Comparison of ENCODE assay signal across 9 cellular contexts in genomic region chr7:17646181-17646956, GRCh38.
DNase-seq lines count a peak whose midpoint lies in the region; ATAC-seq and TF ChIP-seq lines count a peak whose summit lies in the region.
"Had no signal": no experiment of that assay in that cellular context is flagged by ENCODE, and none has a peak within 500 bp of the region (broad histone marks: within the 10 kb centered on the region; RNA-seq: fewer than 3 reads in every experiment).

No MANE protein-coding gene starts in this region.

- no peak overlapping the region for H3K27ac Mint-ChIP-seq in type B pancreatic cell
- no peak overlapping the region for H3K27ac Mint-ChIP-seq in activated CD4-positive, alpha-beta T cell treated with anti-CD3 and anti-CD28 coated beads, Interleukin-2, amount 10 ng/mL, durations not matched to agents 7 days and 5 days
- no peak overlapping the region for H3K27ac Mint-ChIP-seq in CD8-positive, alpha-beta T cell

- H3K4me1 ChIP-seq in CD8-positive, alpha-beta T cell (ENCODE audit: insufficient read depth, low read length): no peaks in the 10 kb centered on the region

- no peaks in the 10 kb centered on the region for H3K27me3 Mint-ChIP-seq in type B pancreatic cell
- peaks cover 11% of the 10 kb centered on the region for H3K27me3 Mint-ChIP-seq in activated CD4-positive, alpha-beta T cell treated with anti-CD3 and anti-CD28 coated beads, Interleukin-2, amount 10 ng/mL, durations not matched to agents 7 days and 5 days
- peaks cover 19% of the 10 kb centered on the region for H3K27me3 Mint-ChIP-seq in CD8-positive, alpha-beta T cell (ENCODE audit: low read depth)

- POLR2A ChIA-PET in activated CD4-positive, alpha-beta T cell treated with anti-CD3 and anti-CD28 coated beads, Interleukin-2, amount 10 ng/mL, durations not matched to agents 7 days and 5 days (lab: Charles Lee): no interaction called here
- POLR2A ChIA-PET in CD8-positive, alpha-beta T cell (lab: Charles Lee): no interaction called here

- peaks cover 7% of the 10 kb centered on the region for H3K9me3 Mint-ChIP-seq in type B pancreatic cell
- H3K9me3 Mint-ChIP-seq in activated CD4-positive, alpha-beta T cell treated with anti-CD3 and anti-CD28 coated beads, Interleukin-2, amount 10 ng/mL, durations not matched to agents 7 days and 5 days: peaks cover 3% of the 10 kb centered on the region
- H3K9me3 Mint-ChIP-seq in CD8-positive, alpha-beta T cell: no peaks in the 10 kb centered on the region

- intact Hi-C loops in Right ventricle myocardium superior (cut with DNase I): loop anchor here (10.0 kb wide), 1 partner anchor 662 kb away; no protein-coding TSS in a partner anchor
- intact Hi-C loops in Right ventricle myocardium inferior (cut with DNase I): loop anchor here (5.0 to 10.0 kb wide), 2 partner anchors 112 to 664 kb away; no protein-coding TSS in a partner anchor
- intact Hi-C loops in CD8-positive, alpha-beta T cell (cut with DNase I, micrococcal nuclease): loop anchor here (5.0 kb wide), 1 partner anchor 664 kb away; no protein-coding TSS in a partner anchor

- H3K27ac ChIP-seq in CD8-positive, alpha-beta T cell (ENCODE audit: low read depth, low read length): no peak overlapping the region

- DNase-seq in Right ventricle myocardium superior (no peak), Right ventricle myocardium inferior (ENCODE audit: missing footprints) (no peak), foreskin melanocyte (peak; percentile 8), type B pancreatic cell (ENCODE audit: extremely low spot score, unreplicated experiment) (no peak), NCI-H2196 (lab: John Stamatoyannopoulos, UW; ENCODE audit: unreplicated experiment) (no peak)
- no peak for DNase-seq in activated CD4-positive, alpha-beta T cell treated with anti-CD3 and anti-CD28 coated beads, Interleukin-2, amount 10 ng/mL, durations not matched to agents 7 days and 5 days
- DNase-seq in CD8-positive, alpha-beta T cell: no peak
- DNase-seq: NCI-H187 treated with DMSO at 0.1 percent for 48 hours had no signal

- H3K4me3 ChIP-seq in CD8-positive, alpha-beta T cell (ENCODE audit: low read depth, low read length): no peak overlapping the region

- H3K36me3 Mint-ChIP-seq in type B pancreatic cell: no peaks in the 10 kb centered on the region
- H3K36me3 Mint-ChIP-seq in activated CD4-positive, alpha-beta T cell treated with anti-CD3 and anti-CD28 coated beads, Interleukin-2, amount 10 ng/mL, durations not matched to agents 7 days and 5 days (ENCODE audit: low read depth): no peaks in the 10 kb centered on the region
- no peaks in the 10 kb centered on the region for H3K36me3 Mint-ChIP-seq in CD8-positive, alpha-beta T cell

- ATAC-seq in Right ventricle myocardium superior (ENCODE audit: poor library complexity) (peak; percentile 38), Right ventricle myocardium inferior (no peak), SK-N-SH treated with all-trans-retinoic acid at 6 μM for 48 hours (peak; percentile 53; the same call in 2 of the 3 replicates)
- ATAC-seq in CD8-positive, alpha-beta T cell: no peak

- peaks cover 8% of the 10 kb centered on the region for H3K4me1 Mint-ChIP-seq in type B pancreatic cell (ENCODE audit: unreplicated experiment)
- H3K4me1 Mint-ChIP-seq in activated CD4-positive, alpha-beta T cell treated with anti-CD3 and anti-CD28 coated beads, Interleukin-2, amount 10 ng/mL, durations not matched to agents 7 days and 5 days: no peaks in the 10 kb centered on the region
- no peaks in the 10 kb centered on the region for H3K4me1 Mint-ChIP-seq in CD8-positive, alpha-beta T cell (ENCODE audit: low read depth)

- no peaks in the 10 kb centered on the region for H3K27me3 ChIP-seq in CD8-positive, alpha-beta T cell (ENCODE audit: insufficient read depth, low read length)

- CTCF ChIA-PET in activated CD4-positive, alpha-beta T cell treated with anti-CD3 and anti-CD28 coated beads, Interleukin-2, amount 10 ng/mL, durations not matched to agents 7 days and 5 days (lab: Charles Lee): interaction anchor here (0.8 to 1.1 kb wide), 2 partner anchors 13 to 26 kb away, joined by 3 read pairs; no protein-coding TSS in a partner anchor
- CTCF ChIA-PET in CD8-positive, alpha-beta T cell (lab: Charles Lee): no interaction called here

- H3K9me3 ChIP-seq in CD8-positive, alpha-beta T cell (ENCODE audit: low read length): no peaks in the 10 kb centered on the region

- H3K36me3 ChIP-seq in CD8-positive, alpha-beta T cell (ENCODE audit: insufficient read depth, low read length): no peaks in the 10 kb centered on the region

- peak; percentile 51 for TF ChIP-seq CTCF in type B pancreatic cell (conservative IDR thresholded peaks at IDR 0.05)
- TF ChIP-seq CTCF in CD8-positive, alpha-beta T cell (IDR thresholded peaks at IDR 0.05): no peak

- H3K4me3 Mint-ChIP-seq in type B pancreatic cell: no peak overlapping the region
- H3K4me3 Mint-ChIP-seq in activated CD4-positive, alpha-beta T cell treated with anti-CD3 and anti-CD28 coated beads, Interleukin-2, amount 10 ng/mL, durations not matched to agents 7 days and 5 days: no peak overlapping the region
- H3K4me3 Mint-ChIP-seq in CD8-positive, alpha-beta T cell: no peak overlapping the region

TF ChIP-seq in SK-N-SH treated with all-trans-retinoic acid at 6 μM for 48 hours, 23 proteins besides CTCF, POLR2A, EP300 and RAD21:
- TF ChIP-seq RARB (CRISPR knock-in tag; IDR thresholded peaks at IDR 0.05) (no peak), ZNF565 (CRISPR knock-in tag; conservative IDR thresholded peaks at IDR 0.05; ENCODE audit: low read depth) (no peak), ZNF70 (CRISPR knock-in tag; IDR thresholded peaks at IDR 0.05) (no peak), CSDC2 (CRISPR knock-in tag; IDR thresholded peaks at IDR 0.05) (no peak)

Comparison
In these comparisons a context has a peak if more than half of its experiments do, and no peak if none do; other contexts are left out.
1. ATAC-seq: peak in Right ventricle myocardium superior (single experiment) and SK-N-SH treated with all-trans-retinoic acid at 6 μM for 48 hours (single experiment); none in Right ventricle myocardium inferior (single experiment) and CD8-positive, alpha-beta T cell (single experiment).